In the genomic region with DNA sequence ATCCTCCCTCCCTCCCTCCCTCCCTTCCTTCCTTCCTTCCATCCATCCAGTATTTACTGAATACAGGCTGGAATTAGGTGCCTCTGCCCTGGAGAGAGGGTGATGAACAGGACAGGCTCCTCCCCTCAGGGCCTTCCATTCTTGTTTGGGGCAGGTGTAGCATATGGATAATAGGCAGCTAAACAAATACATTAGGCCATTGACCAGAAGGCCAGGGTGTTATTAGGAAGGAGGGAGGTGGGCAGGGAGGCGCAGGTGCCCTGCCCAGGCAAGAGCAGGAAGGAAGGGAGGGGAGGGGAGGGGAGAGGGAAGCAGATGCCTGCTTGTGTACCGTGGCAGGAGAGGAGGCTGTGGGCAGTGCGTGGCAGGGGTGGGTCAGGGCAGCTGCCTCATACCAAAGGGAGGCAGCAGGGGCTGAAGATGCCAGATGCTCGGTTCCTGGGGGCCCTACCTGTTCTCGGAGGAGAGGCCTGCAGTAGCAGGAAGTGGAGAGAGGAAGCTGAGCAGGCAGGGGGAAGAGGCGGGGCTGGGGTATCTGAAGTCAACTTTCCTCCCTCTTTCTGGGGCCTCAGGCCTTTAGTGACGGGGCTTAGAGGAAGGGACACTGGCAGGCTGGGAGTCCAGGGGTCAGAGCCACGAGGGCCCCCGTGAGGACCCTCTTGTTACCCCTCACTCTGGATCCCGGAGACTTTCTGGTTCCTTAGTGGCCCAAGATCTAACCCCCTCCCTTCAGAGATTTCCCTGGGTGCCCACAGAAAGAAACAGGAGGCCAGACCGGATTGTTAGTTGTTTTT, we compare ENCODE assay signal across 1 cellular context.
TF ChIP-seq lines count a peak whose summit lies in the region.

A gene with protein sequence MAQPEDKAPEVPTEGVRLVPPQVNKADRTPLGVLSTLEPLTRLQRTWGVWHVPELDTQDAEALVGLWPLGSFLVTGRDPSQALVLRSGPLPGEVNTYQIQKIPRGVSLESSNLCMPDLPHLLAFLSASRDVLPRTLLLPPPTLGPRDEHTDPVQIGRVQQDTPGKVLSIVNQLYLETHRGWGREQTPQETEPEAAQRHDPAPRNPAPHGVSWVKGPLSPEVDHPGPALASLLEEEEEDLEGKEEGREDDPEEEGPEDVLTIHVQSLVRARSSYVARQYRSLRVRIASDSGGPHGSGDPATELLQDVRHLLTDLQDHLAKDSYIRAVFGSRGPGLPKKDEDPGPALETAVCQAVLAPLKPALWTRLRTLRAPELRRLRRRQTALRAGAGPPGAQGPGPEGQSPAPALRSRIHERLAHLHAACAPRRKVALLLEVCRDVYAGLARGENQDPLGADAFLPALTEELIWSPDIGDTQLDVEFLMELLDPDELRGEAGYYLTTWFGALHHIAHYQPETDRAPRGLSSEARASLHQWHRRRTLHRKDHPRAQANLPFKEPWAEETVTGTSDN (minus strand): TSS at position 495 of the 794 bp plus-strand sequence. CDS start 1,533 bp downstream, outside the sequence.

TF ChIP-seq in K562, 482 proteins besides CTCF, POLR2A, EP300 and RAD21 (continued from another document and continues in another):
- TF ChIP-seq CXXC5 (CRISPR knock-in tag; IDR thresholded peaks at IDR 0.05): peak; percentile 18; the same call in 1 of the 2 replicates
- 0 out of 2 replicates have a peak, but pooled peaks have one; percentile 14 for TF ChIP-seq ETV1 (tag; conservative IDR thresholded peaks at IDR 0.05; ENCODE audit: low read depth)
- 0 out of 4 replicates have a peak, but pooled peaks of 1 of the 2 experiments have one; percentile 27 for TF ChIP-seq MAZ (CRISPR knock-in tag; conservative IDR thresholded peaks at IDR 0.05 in 1 of 2, IDR thresholded peaks at IDR 0.05 in 1 of 2)
- TF ChIP-seq ZNF696 (CRISPR knock-in tag; conservative IDR thresholded peaks at IDR 0.05): no peak
- TF ChIP-seq, protein P1, sequence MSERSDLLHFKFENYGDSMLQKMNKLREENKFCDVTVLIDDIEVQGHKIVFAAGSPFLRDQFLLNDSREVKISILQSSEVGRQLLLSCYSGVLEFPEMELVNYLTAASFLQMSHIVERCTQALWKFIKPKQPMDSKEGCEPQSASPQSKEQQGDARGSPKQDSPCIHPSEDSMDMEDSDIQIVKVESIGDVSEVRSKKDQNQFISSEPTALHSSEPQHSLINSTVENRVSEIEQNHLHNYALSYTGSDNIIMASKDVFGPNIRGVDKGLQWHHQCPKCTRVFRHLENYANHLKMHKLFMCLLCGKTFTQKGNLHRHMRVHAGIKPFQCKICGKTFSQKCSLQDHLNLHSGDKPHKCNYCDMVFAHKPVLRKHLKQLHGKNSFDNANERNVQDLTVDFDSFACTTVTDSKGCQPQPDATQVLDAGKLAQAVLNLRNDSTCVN (CRISPR knock-in tag; IDR thresholded peaks at IDR 0.05): peak; percentile 78; the same call in 1 of the 2 replicates
- TF ChIP-seq, protein P2, sequence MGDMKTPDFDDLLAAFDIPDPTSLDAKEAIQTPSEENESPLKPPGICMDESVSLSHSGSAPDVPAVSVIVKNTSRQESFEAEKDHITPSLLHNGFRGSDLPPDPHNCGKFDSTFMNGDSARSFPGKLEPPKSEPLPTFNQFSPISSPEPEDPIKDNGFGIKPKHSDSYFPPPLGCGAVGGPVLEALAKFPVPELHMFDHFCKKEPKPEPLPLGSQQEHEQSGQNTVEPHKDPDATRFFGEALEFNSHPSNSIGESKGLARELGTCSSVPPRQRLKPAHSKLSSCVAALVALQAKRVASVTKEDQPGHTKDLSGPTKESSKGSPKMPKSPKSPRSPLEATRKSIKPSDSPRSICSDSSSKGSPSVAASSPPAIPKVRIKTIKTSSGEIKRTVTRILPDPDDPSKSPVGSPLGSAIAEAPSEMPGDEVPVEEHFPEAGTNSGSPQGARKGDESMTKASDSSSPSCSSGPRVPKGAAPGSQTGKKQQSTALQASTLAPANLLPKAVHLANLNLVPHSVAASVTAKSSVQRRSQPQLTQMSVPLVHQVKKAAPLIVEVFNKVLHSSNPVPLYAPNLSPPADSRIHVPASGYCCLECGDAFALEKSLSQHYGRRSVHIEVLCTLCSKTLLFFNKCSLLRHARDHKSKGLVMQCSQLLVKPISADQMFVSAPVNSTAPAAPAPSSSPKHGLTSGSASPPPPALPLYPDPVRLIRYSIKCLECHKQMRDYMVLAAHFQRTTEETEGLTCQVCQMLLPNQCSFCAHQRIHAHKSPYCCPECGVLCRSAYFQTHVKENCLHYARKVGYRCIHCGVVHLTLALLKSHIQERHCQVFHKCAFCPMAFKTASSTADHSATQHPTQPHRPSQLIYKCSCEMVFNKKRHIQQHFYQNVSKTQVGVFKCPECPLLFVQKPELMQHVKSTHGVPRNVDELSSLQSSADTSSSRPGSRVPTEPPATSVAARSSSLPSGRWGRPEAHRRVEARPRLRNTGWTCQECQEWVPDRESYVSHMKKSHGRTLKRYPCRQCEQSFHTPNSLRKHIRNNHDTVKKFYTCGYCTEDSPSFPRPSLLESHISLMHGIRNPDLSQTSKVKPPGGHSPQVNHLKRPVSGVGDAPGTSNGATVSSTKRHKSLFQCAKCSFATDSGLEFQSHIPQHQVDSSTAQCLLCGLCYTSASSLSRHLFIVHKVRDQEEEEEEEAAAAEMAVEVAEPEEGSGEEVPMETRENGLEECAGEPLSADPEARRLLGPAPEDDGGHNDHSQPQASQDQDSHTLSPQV (IDR thresholded peaks at IDR 0.05): peak; percentile 37; the same call in 1 of the 2 replicates
- TF ChIP-seq, protein P3, sequence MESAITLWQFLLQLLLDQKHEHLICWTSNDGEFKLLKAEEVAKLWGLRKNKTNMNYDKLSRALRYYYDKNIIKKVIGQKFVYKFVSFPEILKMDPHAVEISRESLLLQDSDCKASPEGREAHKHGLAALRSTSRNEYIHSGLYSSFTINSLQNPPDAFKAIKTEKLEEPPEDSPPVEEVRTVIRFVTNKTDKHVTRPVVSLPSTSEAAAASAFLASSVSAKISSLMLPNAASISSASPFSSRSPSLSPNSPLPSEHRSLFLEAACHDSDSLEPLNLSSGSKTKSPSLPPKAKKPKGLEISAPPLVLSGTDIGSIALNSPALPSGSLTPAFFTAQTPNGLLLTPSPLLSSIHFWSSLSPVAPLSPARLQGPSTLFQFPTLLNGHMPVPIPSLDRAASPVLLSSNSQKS (CRISPR knock-in tag; IDR thresholded peaks at IDR 0.05): no peak
- TF ChIP-seq CREM (IDR thresholded peaks at IDR 0.05; ENCODE audit: low read depth): 0 out of 2 replicates have a peak, but pooled peaks have one; percentile 8
- peak in 1 of 2 experiments; percentile 10; a peak in 1 of 4 replicates for TF ChIP-seq ETV6 (IDR thresholded peaks at IDR 0.05; ENCODE audit: borderline replicate concordance in 1 of 2, low read depth in 2 of 2, low read length in 1 of 2)
- TF ChIP-seq ETV6 (CRISPR knock-in tag; IDR thresholded peaks at IDR 0.05; ENCODE audit: borderline replicate concordance): no peak
- 0 out of 2 replicates have a peak, but pooled peaks have one; percentile 42 for TF ChIP-seq POLR2G (IDR thresholded peaks at IDR 0.05; ENCODE audit: low read depth, low read length)
- no peak for TF ChIP-seq DNMT1 (IDR thresholded peaks at IDR 0.05)
- peak; percentile 80 for TF ChIP-seq PHF20 (IDR thresholded peaks at IDR 0.05; ENCODE audit: partially characterized antibody)
- no peak for TF ChIP-seq ZNF274 (IDR thresholded peaks at IDR 0.05; ENCODE audit: borderline replicate concordance, low read depth, low read length)
- no peak for TF ChIP-seq ZNF232 (CRISPR knock-in tag; IDR thresholded peaks at IDR 0.05)
- TF ChIP-seq, protein P4, sequence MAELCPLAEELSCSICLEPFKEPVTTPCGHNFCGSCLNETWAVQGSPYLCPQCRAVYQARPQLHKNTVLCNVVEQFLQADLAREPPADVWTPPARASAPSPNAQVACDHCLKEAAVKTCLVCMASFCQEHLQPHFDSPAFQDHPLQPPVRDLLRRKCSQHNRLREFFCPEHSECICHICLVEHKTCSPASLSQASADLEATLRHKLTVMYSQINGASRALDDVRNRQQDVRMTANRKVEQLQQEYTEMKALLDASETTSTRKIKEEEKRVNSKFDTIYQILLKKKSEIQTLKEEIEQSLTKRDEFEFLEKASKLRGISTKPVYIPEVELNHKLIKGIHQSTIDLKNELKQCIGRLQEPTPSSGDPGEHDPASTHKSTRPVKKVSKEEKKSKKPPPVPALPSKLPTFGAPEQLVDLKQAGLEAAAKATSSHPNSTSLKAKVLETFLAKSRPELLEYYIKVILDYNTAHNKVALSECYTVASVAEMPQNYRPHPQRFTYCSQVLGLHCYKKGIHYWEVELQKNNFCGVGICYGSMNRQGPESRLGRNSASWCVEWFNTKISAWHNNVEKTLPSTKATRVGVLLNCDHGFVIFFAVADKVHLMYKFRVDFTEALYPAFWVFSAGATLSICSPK (IDR thresholded peaks at IDR 0.05; ENCODE audit: borderline replicate concordance): no peak
- no peak for TF ChIP-seq KHSRP (IDR thresholded peaks at IDR 0.05)
- no peak for TF ChIP-seq SMAD3 (CRISPR knock-in tag; conservative IDR thresholded peaks at IDR 0.05)
- TF ChIP-seq RFX1 (IDR thresholded peaks at IDR 0.05): no peak
- TF ChIP-seq ZNF75A (CRISPR knock-in tag; IDR thresholded peaks at IDR 0.05): no peak
- TF ChIP-seq, protein P5, sequence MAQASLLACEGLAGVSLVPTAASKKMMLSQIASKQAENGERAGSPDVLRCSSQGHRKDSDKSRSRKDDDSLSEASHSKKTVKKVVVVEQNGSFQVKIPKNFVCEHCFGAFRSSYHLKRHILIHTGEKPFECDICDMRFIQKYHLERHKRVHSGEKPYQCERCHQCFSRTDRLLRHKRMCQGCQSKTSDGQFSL (CRISPR knock-in tag; IDR thresholded peaks at IDR 0.05): no peak
- TF ChIP-seq, protein P5 (tag; IDR thresholded peaks at IDR 0.05): no peak
- no peak for TF ChIP-seq ZNF551 (CRISPR knock-in tag; IDR thresholded peaks at IDR 0.05)
- TF ChIP-seq KDM5B (IDR thresholded peaks at IDR 0.05; ENCODE audit: insufficient replicate concordance, low read depth, low read length): peak; percentile 48
- TF ChIP-seq NONO (IDR thresholded peaks at IDR 0.05; ENCODE audit: low read depth in 2 of 2, low read length in 1 of 2): no peak
- no peak for TF ChIP-seq ZNF324 (CRISPR knock-in tag; IDR thresholded peaks at IDR 0.05)
- TF ChIP-seq RCOR1 (IDR thresholded peaks at IDR 0.05; ENCODE audit: borderline replicate concordance in 1 of 2, low read depth in 2 of 2, low read length in 2 of 2): no peak
- TF ChIP-seq ZNF431 (CRISPR knock-in tag; IDR thresholded peaks at IDR 0.05): no peak
- TF ChIP-seq POLR2AphosphoS2 (IDR thresholded peaks at IDR 0.05; ENCODE audit: low read length): no peak
- TF ChIP-seq, protein P6, sequence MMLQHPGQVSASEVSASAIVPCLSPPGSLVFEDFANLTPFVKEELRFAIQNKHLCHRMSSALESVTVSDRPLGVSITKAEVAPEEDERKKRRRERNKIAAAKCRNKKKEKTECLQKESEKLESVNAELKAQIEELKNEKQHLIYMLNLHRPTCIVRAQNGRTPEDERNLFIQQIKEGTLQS (IDR thresholded peaks at IDR 0.05): no peak
- TF ChIP-seq, protein P6 (CRISPR knock-in tag; conservative IDR thresholded peaks at IDR 0.05): no peak
- no peak for TF ChIP-seq ZNF699 (CRISPR knock-in tag; IDR thresholded peaks at IDR 0.05; ENCODE audit: insufficient replicate concordance)
- peak; percentile 79 for TF ChIP-seq GABPA (tag; conservative IDR thresholded peaks at IDR 0.05; ENCODE audit: low read depth)
- no peak for TF ChIP-seq ZNF766 (CRISPR knock-in tag; conservative IDR thresholded peaks at IDR 0.05)
- no peak for TF ChIP-seq RBBP5 (IDR thresholded peaks at IDR 0.05; ENCODE audit: borderline replicate concordance, insufficient read depth, low read length, poor library complexity, severe bottlenecking)
- peak; percentile 79; the same call in 1 of the 2 replicates for TF ChIP-seq FOXP1 (CRISPR knock-in tag; IDR thresholded peaks at IDR 0.05)
- no peak for TF ChIP-seq JUNB (CRISPR knock-in tag; conservative IDR thresholded peaks at IDR 0.05)
- TF ChIP-seq, protein P7, sequence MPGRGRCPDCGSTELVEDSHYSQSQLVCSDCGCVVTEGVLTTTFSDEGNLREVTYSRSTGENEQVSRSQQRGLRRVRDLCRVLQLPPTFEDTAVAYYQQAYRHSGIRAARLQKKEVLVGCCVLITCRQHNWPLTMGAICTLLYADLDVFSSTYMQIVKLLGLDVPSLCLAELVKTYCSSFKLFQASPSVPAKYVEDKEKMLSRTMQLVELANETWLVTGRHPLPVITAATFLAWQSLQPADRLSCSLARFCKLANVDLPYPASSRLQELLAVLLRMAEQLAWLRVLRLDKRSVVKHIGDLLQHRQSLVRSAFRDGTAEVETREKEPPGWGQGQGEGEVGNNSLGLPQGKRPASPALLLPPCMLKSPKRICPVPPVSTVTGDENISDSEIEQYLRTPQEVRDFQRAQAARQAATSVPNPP (IDR thresholded peaks at IDR 0.05; ENCODE audit: borderline replicate concordance, insufficient read depth, insufficient read length): no peak
- TF ChIP-seq ZNF445 (CRISPR knock-in tag; IDR thresholded peaks at IDR 0.05; ENCODE audit: low read depth): no peak
- TF ChIP-seq BDP1 (IDR thresholded peaks at IDR 0.05; ENCODE audit: insufficient read depth, insufficient read length): no peak
- no peak for TF ChIP-seq ZNF217 (CRISPR knock-in tag; IDR thresholded peaks at IDR 0.05)
- no peak for TF ChIP-seq FOXK1 (CRISPR knock-in tag; IDR thresholded peaks at IDR 0.05; ENCODE audit: borderline replicate concordance)
- no peak for TF ChIP-seq GATAD2A (IDR thresholded peaks at IDR 0.05)
- peak; percentile 37 for TF ChIP-seq POLR2B (IDR thresholded peaks at IDR 0.05; ENCODE audit: low read depth, partially characterized antibody)
- TF ChIP-seq CAMTA2 (CRISPR knock-in tag; conservative IDR thresholded peaks at IDR 0.05): no peak
- no peak for TF ChIP-seq CBX5 (IDR thresholded peaks at IDR 0.05; ENCODE audit: borderline replicate concordance, low read depth)
- TF ChIP-seq NFIX (CRISPR knock-in tag; IDR thresholded peaks at IDR 0.05; ENCODE audit: low read depth): no peak
- peak; percentile 45; the same call in 1 of the 2 replicates for TF ChIP-seq CTBP1 (IDR thresholded peaks at IDR 0.05; ENCODE audit: borderline replicate concordance)
- no peak for TF ChIP-seq FOXA3 (CRISPR knock-in tag; conservative IDR thresholded peaks at IDR 0.05 in 1 of 2, IDR thresholded peaks at IDR 0.05 in 1 of 2)
- TF ChIP-seq KDM2B (CRISPR knock-in tag; IDR thresholded peaks at IDR 0.05): no peak
- no peak for TF ChIP-seq HNRNPH1 (optimal IDR thresholded peaks at IDR 0.05; ENCODE audit: low read depth, low read length)
- no peak for TF ChIP-seq NBN (IDR thresholded peaks at IDR 0.05; ENCODE audit: low read depth)
- TF ChIP-seq ERF (CRISPR knock-in tag; IDR thresholded peaks at IDR 0.05): no peak
- no peak for TF ChIP-seq ZNF12 (CRISPR knock-in tag; IDR thresholded peaks at IDR 0.05)
